Comparison of ENCODE assay signal across 6 cellular contexts in genomic region chr4:73381214-73381613, GRCh38. TPM values are rescaled to one million over a fixed set of nuclear protein-coding genes. Genes with fewer than 3 reads are reported as not detected.
"Had no signal": no experiment of that assay in that cellular context is flagged by ENCODE, and none has a peak within 500 bp of the region (broad histone marks: within the 10 kb centered on the region; RNA-seq: fewer than 3 reads in every experiment).

No MANE protein-coding gene starts in this region.

- ATAC-seq: GM23338 had no signal

- H3K4me1 Mint-ChIP-seq: IgD-negative memory B cell had no signal

- H3K4me3 ChIP-seq: GM23338 had no signal

- H3K36me3 Mint-ChIP-seq: IgD-negative memory B cell had no signal

- H3K4me2 ChIP-seq: GM23338 had no signal

- H3K27ac Mint-ChIP-seq: GM23338, H9, IgD-negative memory B cell had no signal

- DNase-seq: H9, HCEC 1CT had no signal

- H3K4me3 Mint-ChIP-seq: GM23338, H9, IgD-negative memory B cell had no signal

- H2AFZ ChIP-seq: GM23338 had no signal

RNA-seq across cellular contexts. Expression of gene ALB, which starts 22.9 kb away (rescaled TPM):
- total RNA-seq: GM23338, H1, H9, HT-29 had no signal
- polyA plus RNA-seq: GM23338, IgD-negative memory B cell had no signal

RNA-seq across cellular contexts. Expression of gene AFP, which starts 54.8 kb away (rescaled TPM):
- total RNA-seq: HT-29 had no signal
- polyA plus RNA-seq: IgD-negative memory B cell had no signal
